26 cellular contexts compared by ENCODE assay signal in the genomic region with DNA sequence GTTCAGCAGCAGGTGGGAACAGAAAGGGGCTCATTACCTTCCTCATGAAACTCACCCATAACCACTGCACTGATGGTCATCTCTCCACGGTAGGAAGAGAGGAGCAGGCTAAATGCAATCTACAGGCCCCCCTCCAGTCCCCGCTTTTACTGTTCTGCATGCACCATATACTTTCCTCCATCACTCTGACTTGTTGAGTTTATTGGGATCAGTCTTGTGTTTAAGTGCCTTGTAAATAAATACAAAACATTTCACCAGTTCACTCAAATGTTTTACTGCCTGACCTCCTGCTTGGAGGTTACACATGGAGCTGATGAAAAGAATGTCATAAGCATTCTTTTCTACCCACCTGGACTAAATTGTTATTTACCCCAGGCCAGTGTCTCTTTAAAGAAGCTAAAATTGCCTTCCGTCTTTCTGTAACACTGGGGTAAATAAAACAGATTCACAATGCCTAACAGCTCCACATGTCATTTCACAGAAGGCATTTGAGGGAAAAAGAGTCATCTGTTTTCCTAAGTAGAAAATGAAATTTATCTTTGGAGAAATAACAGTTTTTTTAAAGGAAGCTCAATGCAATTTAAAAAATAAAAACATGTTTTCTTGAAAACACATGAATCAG. TPM values are rescaled to one million over a fixed set of nuclear protein-coding genes. Genes with fewer than 3 reads are reported as not detected.
DNase-seq lines count a peak whose midpoint lies in the region; ATAC-seq and TF ChIP-seq lines count a peak whose summit lies in the region.
"Had no signal": no experiment of that assay in that cellular context is flagged by ENCODE, and none has a peak within 500 bp of the region (broad histone marks: within the 10 kb centered on the region; RNA-seq: fewer than 3 reads in every experiment).

No MANE protein-coding gene starts in this region.

- H2BK120ac ChIP-seq in IMR-90 (ENCODE audit: low read depth, low read length), result no peak overlapping the region

- H3K23ac ChIP-seq in IMR-90 (ENCODE audit: low read depth, low read length), result 0 out of 2 replicates have a peak overlapping the region, but pooled peaks have one; percentile 19

- H3K4ac ChIP-seq in IMR-90 (ENCODE audit: low read depth, low read length), result no peak overlapping the region

- no peak overlapping the region for H4K8ac ChIP-seq in IMR-90 (ENCODE audit: low read depth in 2 of 2, low read length in 2 of 2)

- H3K18ac ChIP-seq in IMR-90 (ENCODE audit: low read depth, low read length), result no peak overlapping the region

- no peaks in the 10 kb centered on the region for H3F3A ChIP-seq in PC-3 (ENCODE audit: low read length, unreplicated experiment)

- no peak for TF ChIP-seq POLR2A in IMR-90 (IDR thresholded peaks at IDR 0.05; ENCODE audit: low read depth, low read length)
- no peak for TF ChIP-seq POLR2A in vagina (IDR thresholded peaks at IDR 0.05)

- H2BK5ac ChIP-seq in IMR-90 (ENCODE audit: low read depth, low read length, poor library complexity, severe bottlenecking), result no peak overlapping the region

- H3K9me2 ChIP-seq in PC-3 (replicated peaks; ENCODE audit: low read length), result no peaks in the 10 kb centered on the region

- no peak overlapping the region for H4K91ac ChIP-seq in IMR-90 (ENCODE audit: insufficient read depth, low read depth, low read length)

- no peak for TF ChIP-seq RAD21 in IMR-90 (IDR thresholded peaks at IDR 0.05; ENCODE audit: low read length)

- H3K36me3 ChIP-seq in IMR-90 (ENCODE audit: control insufficient read depth, insufficient read depth, low read length) (no peaks in the 10 kb centered on the region), PC-3 (ENCODE audit: low read depth, low read length) (no peaks in the 10 kb centered on the region), psoas muscle (ENCODE audit: insufficient read depth in 1 of 2, low read depth in 1 of 2) (no peaks in the 10 kb centered on the region), vagina (no peaks in the 10 kb centered on the region)
- H3K36me3 ChIP-seq: sigmoid colon, stomach, tibial nerve had no signal

- no peak overlapping the region for H3K4me3 ChIP-seq in IMR-90 (ENCODE audit: insufficient read depth, low read depth, low read length)
- no peak overlapping the region for H3K4me3 ChIP-seq in PC-3 (ENCODE audit: low read length)
- no peak overlapping the region for H3K4me3 ChIP-seq in psoas muscle
- no peak overlapping the region for H3K4me3 ChIP-seq in vagina
- H3K4me3 ChIP-seq: lung, sigmoid colon, stomach, tibial nerve had no signal

- 0 out of 2 replicates have a peak overlapping the region, but pooled peaks have one; percentile 1 for H3K14ac ChIP-seq in IMR-90 (replicated peaks; ENCODE audit: low read depth, low read length)

- H3K56ac ChIP-seq in IMR-90 (ENCODE audit: extremely low read depth, insufficient read depth, low read length), result no peak overlapping the region

- peaks cover 93% of the 10 kb centered on the region for H3K79me2 ChIP-seq in PC-3 (ENCODE audit: low read length)

- WGBS in IMR-90 (ENCODE audit: extremely low coverage in 2 of 2, insufficient read length in 1 of 2), 2 experiments, result no CpG with 5 or more reads among the region's 3 CpGs
- 75 to 82% (median 78%) methylated on average over 2 to 3 of the region's 3 CpGs for WGBS in psoas muscle, 3 donors

- no peak overlapping the region for H2AK9ac ChIP-seq in IMR-90 (replicated peaks; ENCODE audit: low read depth, low read length, poor library complexity)

- POLR2A ChIA-PET in IMR-90 (lab: Charles Lee; ENCODE audit: unreplicated experiment), result interaction anchor here (0.6 kb wide), 1 partner anchor 896 kb away, joined by 3 read pairs; no protein-coding TSS in a partner anchor
- POLR2A ChIA-PET in PC-3 (lab: Charles Lee; ENCODE audit: unreplicated experiment), result interaction anchor here (0.6 kb wide), 1 partner anchor 31 kb away, joined by 7 read pairs; no protein-coding TSS in a partner anchor

- no peak for ATAC-seq in IMR-90 (ENCODE audit: low read depth)
- ATAC-seq in PC-3, result no peak
- no peak for ATAC-seq in psoas muscle

- BruUV-seq in IMR-90 (replicated peaks; lab: Mats Ljungman, UMichigan) (no TSS peak), PC-3 (replicated peaks; lab: Mats Ljungman, UMichigan) (no TSS peak)

- no peak overlapping the region for H2AK5ac ChIP-seq in IMR-90 (ENCODE audit: low read depth, low read length)

- no peak overlapping the region for H2BK15ac ChIP-seq in IMR-90 (ENCODE audit: low read depth, low read length)

- H2BK20ac ChIP-seq in IMR-90 (ENCODE audit: low read depth, low read length), result no peak overlapping the region

- H3K27ac ChIP-seq in IMR-90 (ENCODE audit: insufficient read depth, low read length) (no peak overlapping the region), PC-3 (ENCODE audit: low read length) (no peak overlapping the region), psoas muscle (peak overlapping the region; percentile 12), vagina (no peak overlapping the region)
- H3K27ac ChIP-seq: 22Rv1, sigmoid colon, stomach, tibial nerve had no signal

- peaks cover 77% of the 10 kb centered on the region for H4K20me1 ChIP-seq in IMR-90 (ENCODE audit: insufficient read depth, low read length)
- peaks cover 47% of the 10 kb centered on the region for H4K20me1 ChIP-seq in PC-3 (ENCODE audit: low read length)

- intact Hi-C loops in IMR-90 (cut with micrococcal nuclease) (no loop called here), PC-3 (cut with micrococcal nuclease) (no loop called here), psoas muscle (cut with DNase I) (no loop called here), vagina (cut with DNase I) (no loop called here)

- DNase-seq in NCI-H1417 (lab: John Stamatoyannopoulos, UW), result peak; percentile 22 to 72 (median 45)
- DNase-seq in NCI-H1417 treated with DMSO at 0.1 percent for 48 hours (lab: John Stamatoyannopoulos, UW), result no peak
- DNase-seq in IMR-90, result no peak
- peak; percentile 19 for DNase-seq in PC-3
- no peak for DNase-seq in psoas muscle
- no peak for DNase-seq in retina
- no peak for DNase-seq in hepatic stellate cell (ENCODE audit: low spot score)
- DNase-seq in vagina (ENCODE audit: extremely low spot score in 2 of 2), result no peak
- DNase-seq: activated B cell treated with CpG ODN at 0.5 μM for 24 hours; activated naive CD4-positive, alpha-beta T cell treated with anti-CD3 and anti-CD28 coated beads, Interleukin-2, amount 10 ng/mL, durations not matched to agents 7 days and 5 days; AML-193; amygdala; DND-41; H7; islet precursor cell; NCI-H1105 treated with DMSO at 0.1 percent for 48 hours; NCI-H774; OCI-M1; Right ventricle myocardium superior; sigmoid colon; stomach; SW 1271; T1000 had no signal

- CTCF ChIA-PET in IMR-90 (lab: Yijun Ruan, JAX) (interaction anchor here (0.6 kb wide), 1 partner anchor 417 kb away, joined by 3 read pairs; no protein-coding TSS in a partner anchor), PC-3 (lab: Charles Lee) (no interaction called here)

- H3K4me1 ChIP-seq in IMR-90 (ENCODE audit: control insufficient read depth, insufficient read depth, low read length) (peaks cover 21% of the 10 kb centered on the region), PC-3 (ENCODE audit: insufficient read depth, low read length) (peaks cover 52% of the 10 kb centered on the region), psoas muscle (peaks cover 60% of the 10 kb centered on the region), vagina (peaks cover 13% of the 10 kb centered on the region)

- H3K9ac ChIP-seq in IMR-90 (ENCODE audit: low read depth, low read length), result no peak overlapping the region
- no peak overlapping the region for H3K9ac ChIP-seq in PC-3 (ENCODE audit: low read length)

- TF ChIP-seq CTCF in IMR-90 (conservative IDR thresholded peaks at IDR 0.05; ENCODE audit: low read depth, low read length) (no peak), PC-3 (conservative IDR thresholded peaks at IDR 0.05; ENCODE audit: low read depth, low read length) (no peak), psoas muscle (IDR thresholded peaks at IDR 0.05) (no peak), vagina (IDR thresholded peaks at IDR 0.05) (no peak)

- no peak overlapping the region for H2AFZ ChIP-seq in IMR-90 (replicated peaks; ENCODE audit: low read length, poor library complexity)
- no peak overlapping the region for H2AFZ ChIP-seq in PC-3 (ENCODE audit: low read length)

- H3K9me3 ChIP-seq in IMR-90 (ENCODE audit: control insufficient read depth, insufficient read depth, low read length), result no peaks in the 10 kb centered on the region
- H3K9me3 ChIP-seq in PC-3 (ENCODE audit: low read length), result no peaks in the 10 kb centered on the region
- H3K9me3 ChIP-seq in psoas muscle, result no peaks in the 10 kb centered on the region
- no peaks in the 10 kb centered on the region for H3K9me3 ChIP-seq in vagina
- H3K9me3 ChIP-seq: sigmoid colon, stomach, tibial nerve had no signal

- in situ Hi-C loops in IMR-90 (cut with MboI; ENCODE audit: low sequenced_read_pairs), result no loop called here

- H3K79me1 ChIP-seq in IMR-90 (ENCODE audit: low read depth in 1 of 2, low read length in 2 of 2), result peaks cover 32 to 94% of the 10 kb centered on the region in 2 experiments

- H3K27me3 ChIP-seq in IMR-90 (ENCODE audit: control insufficient read depth, insufficient read depth, low read length) (no peaks in the 10 kb centered on the region), PC-3 (ENCODE audit: low read length) (no peaks in the 10 kb centered on the region), psoas muscle (ENCODE audit: insufficient read depth in 3 of 3, low read length in 2 of 3) (no peaks in the 10 kb centered on the region), vagina (no peaks in the 10 kb centered on the region)
- H3K27me3 ChIP-seq: sigmoid colon, stomach, tibial nerve had no signal

- H3K9me1 ChIP-seq in IMR-90 (ENCODE audit: insufficient read depth, low read length), result peaks cover 17% of the 10 kb centered on the region

- no peak overlapping the region for H4K5ac ChIP-seq in IMR-90 (ENCODE audit: low read depth, low read length)

- no peak overlapping the region; the same call in 1 of the 2 replicates for H3K4me2 ChIP-seq in IMR-90 (ENCODE audit: low read depth, low read length)
- no peak overlapping the region for H3K4me2 ChIP-seq in PC-3 (ENCODE audit: low read length)

- dilution Hi-C loops in IMR-90 (cut with HindIII; ENCODE audit: low sequenced_read_pairs, unreplicated experiment), result no loop called here

TF ChIP-seq in IMR-90, 13 proteins besides CTCF, POLR2A, EP300 and RAD21 (continues in another document):
- TF ChIP-seq RCOR1 (IDR thresholded peaks at IDR 0.05; ENCODE audit: insufficient replicate concordance, low read length) (no peak), MXI1 (IDR thresholded peaks at IDR 0.05; ENCODE audit: borderline replicate concordance, low read depth, low read length) (no peak), CEBPB (IDR thresholded peaks at IDR 0.05; ENCODE audit: low read depth, low read length) (no peak), RFX5 (IDR thresholded peaks at IDR 0.05; ENCODE audit: low read depth, low read length) (no peak), MAZ (IDR thresholded peaks at IDR 0.05; ENCODE audit: borderline replicate concordance, low read depth, low read length) (no peak)

RNA-seq across cellular contexts. Expression of gene PTPN14, which starts 30.7 kb away (rescaled TPM):
- total RNA-seq in IMR-90 (2012; rRNA removed), result 31.7 and 42.8 TPM in 2 replicates
- 21.5 and 21.8 TPM in 2 replicates for polyA plus RNA-seq in IMR-90 (2012; rRNA removed)
- polyA plus RNA-seq in IMR-90 (2012; cell fraction: cytosol; rRNA removed), result 7.4 and 16.9 TPM in 2 replicates
- 21.6 and 26.1 TPM in 2 replicates for polyA plus RNA-seq in IMR-90 (2012; cell fraction: nucleus; rRNA removed; ENCODE audit: low replicate concordance)
- total RNA-seq in PC-3 (2014; rRNA removed), result 12.6 and 17.1 TPM in 2 replicates
- 100 to 1,000 TPM in 1 of 4 donors, 10 to 100 TPM in 3; 50.8 to 106 (median 63.3) TPM for total RNA-seq in psoas muscle
- 10 to 100 TPM in 1 of 3 donors, 1 to 10 TPM in 2; 7.2 to 27.9 (median 9.1) TPM for polyA plus RNA-seq in psoas muscle
- total RNA-seq in vagina, result 24.3 TPM
- total RNA-seq: activated B cell treated with CpG ODN at 0.5 μM for 24 hours had no signal

Comparison
In these comparisons a context has a peak if more than half of its experiments do, and no peak if none do; other contexts are left out.
1. DNase-seq: peak in NCI-H1417 (3 of 3) and PC-3 (single experiment); none in NCI-H1417 treated with DMSO at 0.1 percent for 48 hours (single experiment), IMR-90 (single experiment), psoas muscle (0 of 2), retina (single experiment), hepatic stellate cell (single experiment) and vagina (0 of 2).